8 cellular contexts compared by ENCODE assay signal in genomic region chr14:23555882-23556699, GRCh38. TPM values are rescaled to one million over a fixed set of nuclear protein-coding genes. Genes with fewer than 3 reads are reported as not detected.
DNase-seq lines count a peak whose midpoint lies in the region; TF ChIP-seq lines count a peak whose summit lies in the region.

Gene THTPA (plus strand): TSS chr14:23556271. CDS start chr14:23556758, 487 bp downstream.

- H3K27ac ChIP-seq in SK-N-MC (peak within 1 kb of the TSS; percentile 74), osteoblast (ENCODE audit: low read depth, low read length) (peak within 1 kb of the TSS; percentile 84), testis (peak within 1 kb of the TSS; percentile 92 to 93)

- H3K27me3 ChIP-seq in GM06990 (replicated peaks; ENCODE audit: control insufficient read depth, insufficient read depth, low read length) (no peaks in the 10 kb centered on the region), osteoblast (ENCODE audit: insufficient read depth, low read length) (no peaks in the 10 kb centered on the region), testis (no peaks in the 10 kb centered on the region)

- H3K79me2 ChIP-seq in osteoblast (ENCODE audit: insufficient read depth, low read length) = peaks cover 24% of the 10 kb centered on the region

- H3K36me3 ChIP-seq in GM06990 (ENCODE audit: control insufficient read depth, insufficient read depth, low read length) (peaks cover 16% of the 10 kb centered on the region), SK-N-MC (ENCODE audit: insufficient read depth, low read length) (peaks cover 9% of the 10 kb centered on the region), osteoblast (ENCODE audit: insufficient read depth, low read length) (peaks cover 20% of the 10 kb centered on the region), testis (ENCODE audit: low read depth, missing control alignments) (no peaks in the 10 kb centered on the region)

- H3K4me3 ChIP-seq in GM06990 (replicated peaks; ENCODE audit: low read depth, low read length) (peak within 1 kb of the TSS; percentile 87), SK-N-MC (peak within 1 kb of the TSS; percentile 96), osteoblast (ENCODE audit: insufficient read depth, low read length) (peak within 1 kb of the TSS; percentile 87), testis (peak within 1 kb of the TSS; percentile 79 to 89)

- H3K36me3 Mint-ChIP-seq in HFFc6 (ENCODE audit: low read depth) = peaks cover 4% of the 10 kb centered on the region; the same call in 1 of the 2 replicates
- H3K36me3 Mint-ChIP-seq in activated naive CD4-positive, alpha-beta T cell treated with anti-CD3 and anti-CD28 coated beads, Interleukin-2, amount 10 ng/mL, durations not matched to agents 7 days and 5 days = peaks cover 25% of the 10 kb centered on the region

- WGBS in testis, 2 donors = 1 to 4% methylated on average over 13 to 45 of the region's 54 CpGs

- TF ChIP-seq POLR2A in testis (IDR thresholded peaks at IDR 0.05) = no peak

- H2AFZ ChIP-seq in osteoblast (ENCODE audit: low read length) = peak within 1 kb of the TSS; percentile 89

- intact Hi-C loops in testis (cut with DNase I; ENCODE audit: low total_unique reads) = no loop called here

- no peaks in the 10 kb centered on the region for H3K9me3 Mint-ChIP-seq in HFFc6
- no peaks in the 10 kb centered on the region for H3K9me3 Mint-ChIP-seq in activated naive CD4-positive, alpha-beta T cell treated with anti-CD3 and anti-CD28 coated beads, Interleukin-2, amount 10 ng/mL, durations not matched to agents 7 days and 5 days

- peak within 1 kb of the TSS; percentile 91 for H3K4me2 ChIP-seq in osteoblast (ENCODE audit: insufficient read depth, low read length)

- H3K9me3 ChIP-seq in SK-N-MC (ENCODE audit: low read depth, low read length) = no peaks in the 10 kb centered on the region
- no peaks in the 10 kb centered on the region for H3K9me3 ChIP-seq in osteoblast (ENCODE audit: low read depth, low read length)
- H3K9me3 ChIP-seq in testis = no peaks in the 10 kb centered on the region

- H3K4me3 Mint-ChIP-seq in HFFc6 = peak within 1 kb of the TSS; percentile 99
- peak within 1 kb of the TSS; percentile 95 for H3K4me3 Mint-ChIP-seq in activated naive CD4-positive, alpha-beta T cell treated with anti-CD3 and anti-CD28 coated beads, Interleukin-2, amount 10 ng/mL, durations not matched to agents 7 days and 5 days

- peaks cover 15% of the 10 kb centered on the region for H4K20me1 ChIP-seq in osteoblast (ENCODE audit: insufficient read depth, low read length)

- CTCF ChIA-PET in activated naive CD4-positive, alpha-beta T cell treated with anti-CD3 and anti-CD28 coated beads, Interleukin-2, amount 10 ng/mL, durations not matched to agents 7 days and 5 days (lab: Charles Lee) = interaction anchor here (0.6 to 15.2 kb wide), 5 partner anchors 11 to 1461 kb away, joined by 3 to 238 read pairs (median 5); partner anchors contain the start of gene AP1G2

- H3K4me1 Mint-ChIP-seq in HFFc6 (ENCODE audit: low read depth) = peaks cover 30% of the 10 kb centered on the region
- H3K4me1 Mint-ChIP-seq in activated naive CD4-positive, alpha-beta T cell treated with anti-CD3 and anti-CD28 coated beads, Interleukin-2, amount 10 ng/mL, durations not matched to agents 7 days and 5 days = peaks cover 51% of the 10 kb centered on the region

- H3K27me3 Mint-ChIP-seq in HFFc6 (ENCODE audit: insufficient read depth) = peaks cover 2% of the 10 kb centered on the region; the same call in 1 of the 2 replicates
- H3K27me3 Mint-ChIP-seq in activated naive CD4-positive, alpha-beta T cell treated with anti-CD3 and anti-CD28 coated beads, Interleukin-2, amount 10 ng/mL, durations not matched to agents 7 days and 5 days = no peaks in the 10 kb centered on the region

- DNase-seq in GM06990 (ENCODE audit: extremely low read depth, insufficient read length) (peak; percentile 91), HFFc6 (peak; percentile 86), NAMALWA (ENCODE audit: low spot score) (peak; percentile 96), SK-N-MC (ENCODE audit: low read depth, low spot score) (no peak), globus pallidus (ENCODE audit: low spot score) (peak; percentile 92), osteoblast (ENCODE audit: insufficient read length, low spot score, missing footprints) (peak; percentile 99), testis (peak; percentile 97)
- peak; percentile 97 for DNase-seq in activated naive CD4-positive, alpha-beta T cell treated with anti-CD3 and anti-CD28 coated beads, Interleukin-2, amount 10 ng/mL, durations not matched to agents 7 days and 5 days

- H3K27ac Mint-ChIP-seq in HFFc6 = peak within 1 kb of the TSS; percentile 95
- peak within 1 kb of the TSS; percentile 91 for H3K27ac Mint-ChIP-seq in activated naive CD4-positive, alpha-beta T cell treated with anti-CD3 and anti-CD28 coated beads, Interleukin-2, amount 10 ng/mL, durations not matched to agents 7 days and 5 days

- TF ChIP-seq CTCF in GM06990 (IDR thresholded peaks at IDR 0.05; ENCODE audit: insufficient read depth, low read length, poor library complexity, severe bottlenecking) (no peak), HFFc6 (IDR thresholded peaks at IDR 0.05) (no peak), osteoblast (IDR thresholded peaks at IDR 0.05; ENCODE audit: extremely low read depth, low read depth, low read length) (no peak), testis (IDR thresholded peaks at IDR 0.05) (peak in 1 of 3 experiments; percentile 6)

- H3K9ac ChIP-seq in SK-N-MC (ENCODE audit: insufficient read length) = peak within 1 kb of the TSS; percentile 91

- H3K4me1 ChIP-seq in osteoblast (ENCODE audit: insufficient read depth, low read length) = peaks cover 25% of the 10 kb centered on the region
- H3K4me1 ChIP-seq in testis = peaks cover 12% of the 10 kb centered on the region

RNA-seq across cellular contexts. Expression of gene THTPA, which starts in this region (rescaled TPM):
- 10 to 100 TPM; 10.4 to 14.1 (median 11.0) TPM for total RNA-seq in HFFc6 (2021; fragmentation: NEBNext Ultra II Directional; extraction: Animal tissue kit (Norgen Biotek cat#: 25700))
- 27.4 and 27.5 TPM in 2 replicates for total RNA-seq in osteoblast
- 10 to 100 TPM; 25.1 to 34.9 TPM for total RNA-seq in testis
- polyA plus RNA-seq in testis (ENCODE audit: insufficient read depth, low read depth, low replicate concordance) = 60.3 TPM
